ENCODE assay signal across 20 cellular contexts in genomic region chr5:180046656-180047055, GRCh38. TPM values are rescaled to one million over a fixed set of nuclear protein-coding genes. Genes with fewer than 3 reads are reported as not detected.
DNase-seq lines count a peak whose midpoint lies in the region; ATAC-seq, FAIRE-seq and TF ChIP-seq lines count a peak whose summit lies in the region.
"Had no signal": no experiment of that assay in that cellular context is flagged by ENCODE, and none has a peak within 500 bp of the region (broad histone marks: within the 10 kb centered on the region; RNA-seq: fewer than 3 reads in every experiment).

No MANE protein-coding gene starts in this region.

- no peak for TF ChIP-seq EP300 in gastroesophageal sphincter (IDR thresholded peaks at IDR 0.05)

- H3K79me2 ChIP-seq in astrocyte (ENCODE audit: insufficient read depth, low read length): peaks cover 66% of the 10 kb centered on the region

- peaks cover 2% of the 10 kb centered on the region for H3K9me3 Mint-ChIP-seq in astrocyte (ENCODE audit: unreplicated experiment)
- H3K9me3 Mint-ChIP-seq in endodermal cell: peaks cover 34% of the 10 kb centered on the region
- peaks cover 14% of the 10 kb centered on the region for H3K9me3 Mint-ChIP-seq in glutamatergic neuron (ENCODE audit: unreplicated experiment)
- H3K9me3 Mint-ChIP-seq: CD8-positive, alpha-beta T cell had no signal

- no peaks in the 10 kb centered on the region for H3K36me3 ChIP-seq in astrocyte (ENCODE audit: insufficient read depth, low read length)
- peaks cover 38% of the 10 kb centered on the region for H3K36me3 ChIP-seq in endodermal cell (ENCODE audit: control insufficient read depth, insufficient read depth, low read length)
- no peaks in the 10 kb centered on the region for H3K36me3 ChIP-seq in gastroesophageal sphincter
- H3K36me3 ChIP-seq: BE2C had no signal

- peak; percentile 70 for DNase-seq in astrocyte (ENCODE audit: low read depth)
- DNase-seq in endodermal cell: no peak
- DNase-seq in glutamatergic neuron: no peak
- no peak for DNase-seq in HCEC 1CT
- no peak for DNase-seq in NCI-H2227 (lab: John Stamatoyannopoulos, UW; ENCODE audit: unreplicated experiment)
- DNase-seq: BE2C; CD8-positive, alpha-beta T cell; COR-L47; DND-41; GDM1; HFFc6 had no signal

- FAIRE-seq in astrocyte (lab: Jason Lieb, UNC): no peak
- FAIRE-seq: A204.1, D721Med, GM12892, H1 had no signal

- TF ChIP-seq POLR2A in gastroesophageal sphincter (IDR thresholded peaks at IDR 0.05): no peak

- WGBS in endodermal cell (ENCODE audit: insufficient coverage in 1 of 2, insufficient read length in 1 of 2), 2 experiments: 82 to 85% methylated on average over 5 of the region's 5 CpGs
- WGBS in gastroesophageal sphincter (ENCODE audit: low coverage in 1 of 2), 2 donors: 63 to 79% methylated on average over 4 of the region's 5 CpGs

- no peak for TF ChIP-seq CTCF in astrocyte (IDR thresholded peaks at IDR 0.05; ENCODE audit: insufficient read depth, low read depth, low read length)
- no peak for TF ChIP-seq CTCF in endodermal cell (conservative IDR thresholded peaks at IDR 0.05)
- no peak for TF ChIP-seq CTCF in glutamatergic neuron (IDR thresholded peaks at IDR 0.05; ENCODE audit: partially characterized antibody, unreplicated experiment)
- no peak for TF ChIP-seq CTCF in gastroesophageal sphincter (IDR thresholded peaks at IDR 0.05)

- H2AFZ ChIP-seq in astrocyte (ENCODE audit: low read depth, low read length): no peak overlapping the region

- H4K20me1 ChIP-seq in astrocyte (ENCODE audit: insufficient read depth, low read length): peaks cover 46% of the 10 kb centered on the region

- H3K27ac ChIP-seq in astrocyte (ENCODE audit: low read depth, low read length) (no peak overlapping the region), endodermal cell (ENCODE audit: low read depth, low read length) (no peak overlapping the region), gastroesophageal sphincter (no peak overlapping the region)
- H3K27ac ChIP-seq: HL-60 had no signal

- H3K4me3 ChIP-seq in astrocyte (ENCODE audit: insufficient read depth, low read depth, low read length) (no peak overlapping the region), endodermal cell (ENCODE audit: low read length) (peak overlapping the region; percentile 69), gastroesophageal sphincter (no peak overlapping the region)
- H3K4me3 ChIP-seq: HAP-1 had no signal

- H3K4me1 Mint-ChIP-seq in astrocyte (ENCODE audit: low read depth, unreplicated experiment) (peaks cover 16% of the 10 kb centered on the region), endodermal cell (peaks cover 27% of the 10 kb centered on the region), glutamatergic neuron (ENCODE audit: low read depth, unreplicated experiment) (peaks cover 34% of the 10 kb centered on the region)

- H3K9me3 ChIP-seq in astrocyte (ENCODE audit: insufficient read depth, low read depth, low read length): no peaks in the 10 kb centered on the region
- peaks cover 30% of the 10 kb centered on the region for H3K9me3 ChIP-seq in endodermal cell (ENCODE audit: control insufficient read depth, low read length)
- H3K9me3 ChIP-seq in gastroesophageal sphincter: no peaks in the 10 kb centered on the region
- H3K9me3 ChIP-seq: BE2C had no signal

- H3K27me3 Mint-ChIP-seq in astrocyte (ENCODE audit: low read depth, unreplicated experiment) (no peaks in the 10 kb centered on the region), endodermal cell (ENCODE audit: insufficient read depth) (no peaks in the 10 kb centered on the region), glutamatergic neuron (ENCODE audit: unreplicated experiment) (peaks cover 6% of the 10 kb centered on the region)

- H3K27me3 ChIP-seq in astrocyte (ENCODE audit: insufficient read depth, low read length) (no peaks in the 10 kb centered on the region), endodermal cell (ENCODE audit: control insufficient read depth, insufficient read depth, low read length, poor library complexity, severe bottlenecking) (no peaks in the 10 kb centered on the region), gastroesophageal sphincter (no peaks in the 10 kb centered on the region)
- H3K27me3 ChIP-seq: BE2C had no signal

- no peak overlapping the region for H3K27ac Mint-ChIP-seq in astrocyte (ENCODE audit: unreplicated experiment)
- no peak overlapping the region for H3K27ac Mint-ChIP-seq in endodermal cell
- peak overlapping the region; percentile 48 for H3K27ac Mint-ChIP-seq in glutamatergic neuron (ENCODE audit: unreplicated experiment)
- H3K27ac Mint-ChIP-seq: CD8-positive, alpha-beta T cell; HFFc6 had no signal

- no peak overlapping the region for H3K4me3 Mint-ChIP-seq in astrocyte (ENCODE audit: unreplicated experiment)
- no peak overlapping the region for H3K4me3 Mint-ChIP-seq in endodermal cell
- no peak overlapping the region for H3K4me3 Mint-ChIP-seq in glutamatergic neuron (ENCODE audit: unreplicated experiment)
- H3K4me3 Mint-ChIP-seq: CD14-positive monocyte; CD8-positive, alpha-beta T cell; HFFc6 had no signal

- H3K4me2 ChIP-seq in astrocyte (ENCODE audit: low read length): no peak overlapping the region

- no peak for ATAC-seq in gastroesophageal sphincter
- ATAC-seq in GM18868 (IDR thresholded peaks at IDR 0.05; ENCODE audit: unreplicated experiment): no peak
- ATAC-seq: CD8-positive, alpha-beta T cell had no signal

- H3K36me3 Mint-ChIP-seq in astrocyte (ENCODE audit: low read depth, unreplicated experiment) (peaks cover 6% of the 10 kb centered on the region), endodermal cell (ENCODE audit: low read depth) (peaks cover 40% of the 10 kb centered on the region), glutamatergic neuron (ENCODE audit: unreplicated experiment) (peaks cover 13% of the 10 kb centered on the region)
- H3K36me3 Mint-ChIP-seq: CD8-positive, alpha-beta T cell had no signal

- H3K9ac ChIP-seq in astrocyte (ENCODE audit: low read length) (no peak overlapping the region), endodermal cell (ENCODE audit: extremely low read depth, low read length, poor library complexity, severe bottlenecking) (no peak overlapping the region)

- no peaks in the 10 kb centered on the region for H3K4me1 ChIP-seq in astrocyte (ENCODE audit: insufficient read depth, low read length)
- peaks cover 8% of the 10 kb centered on the region for H3K4me1 ChIP-seq in endodermal cell (ENCODE audit: control insufficient read depth, insufficient read depth, low read length)
- H3K4me1 ChIP-seq in gastroesophageal sphincter: peaks cover 0 to 57% (median 7%) of the 10 kb centered on the region in 3 donors
- H3K4me1 ChIP-seq: BE2C had no signal

RNA-seq across cellular contexts. Expression of gene RNF130, which starts 24.9 kb away (rescaled TPM):
- 28.7 and 29.8 TPM in 2 replicates for total RNA-seq in astrocyte
- 10 to 100 TPM; 64.7 to 74.4 TPM for total RNA-seq in endodermal cell
- 120 TPM for polyA plus RNA-seq in endodermal cell (2013, experiment 1 of 2)
- 106 TPM for polyA plus RNA-seq in endodermal cell (2013, experiment 2 of 2)
- 104 TPM for total RNA-seq in glutamatergic neuron (ENCODE audit: unreplicated experiment)
- 100 to 1,000 TPM in 2 of 4 donors, 10 to 100 TPM in 2; 84.7 to 105 (median 98.5) TPM for total RNA-seq in gastroesophageal sphincter
